Comparison of ENCODE assay signal across 8 cellular contexts in genomic region chrX:1468250-1468772, GRCh38. TPM values are rescaled to one million over a fixed set of nuclear protein-coding genes. Genes with fewer than 3 reads are reported as not detected.
DNase-seq lines count a peak whose midpoint lies in the region; TF ChIP-seq lines count a peak whose summit lies in the region.

No MANE protein-coding gene starts in this region.

- TF ChIP-seq CTCF in GM12873 (IDR thresholded peaks at IDR 0.05; ENCODE audit: insufficient read depth, low read depth, low read length, missing control alignments) (peak; percentile 49), nephron progenitor cell (IDR thresholded peaks at IDR 0.05) (no peak)

- peak; percentile 52 for TF ChIP-seq POLR2A in erythroblast (IDR thresholded peaks at IDR 0.05; ENCODE audit: low read length)

- DNase-seq in H4 (ENCODE audit: low spot score), result peak; percentile 97
- peak; percentile 90 for DNase-seq in NAMALWA (ENCODE audit: low spot score)
- peak; percentile 89 for DNase-seq in activated CD4-positive, alpha-beta memory T cell treated with anti-CD3 and anti-CD28 coated beads, Interleukin-2, amount 10 ng/mL, durations not matched to agents 7 days and 5 days
- peak; percentile 7 to 12 for DNase-seq in erythroblast (lab: John Stamatoyannopoulos, UW)
- peak; percentile 71 for DNase-seq in stimulated activated CD8-positive, alpha-beta memory T cell treated with anti-CD3 and anti-CD28 coated beads, Interleukin-12 subunit alpha, Interleukin-12 subunit beta, amount 100 ng/mL, for 1 hour (ENCODE audit: low read depth)
- no peak for DNase-seq in cortex of kidney (lab: John Stamatoyannopoulos, UW)
- DNase-seq in nephron progenitor cell, result no peak

- CTCF ChIA-PET in activated CD4-positive, alpha-beta memory T cell treated with anti-CD3 and anti-CD28 coated beads, Interleukin-2, amount 10 ng/mL, durations not matched to agents 7 days and 5 days (lab: Charles Lee), result no interaction called here

- H3K4me3 Mint-ChIP-seq in activated CD4-positive, alpha-beta memory T cell treated with anti-CD3 and anti-CD28 coated beads, Interleukin-2, amount 10 ng/mL, durations not matched to agents 7 days and 5 days, result peak overlapping the region; percentile 85
- no peak overlapping the region for H3K4me3 Mint-ChIP-seq in nephron progenitor cell

- POLR2A ChIA-PET in activated CD4-positive, alpha-beta memory T cell treated with anti-CD3 and anti-CD28 coated beads, Interleukin-2, amount 10 ng/mL, durations not matched to agents 7 days and 5 days (lab: Charles Lee), result no interaction called here

- peak overlapping the region; percentile 92 for H3K27ac Mint-ChIP-seq in activated CD4-positive, alpha-beta memory T cell treated with anti-CD3 and anti-CD28 coated beads, Interleukin-2, amount 10 ng/mL, durations not matched to agents 7 days and 5 days
- no peak overlapping the region for H3K27ac Mint-ChIP-seq in nephron progenitor cell

- peaks cover 89% of the 10 kb centered on the region for H3K4me1 Mint-ChIP-seq in activated CD4-positive, alpha-beta memory T cell treated with anti-CD3 and anti-CD28 coated beads, Interleukin-2, amount 10 ng/mL, durations not matched to agents 7 days and 5 days
- peaks cover 10% of the 10 kb centered on the region for H3K4me1 Mint-ChIP-seq in nephron progenitor cell

- no peaks in the 10 kb centered on the region for H3K27me3 Mint-ChIP-seq in activated CD4-positive, alpha-beta memory T cell treated with anti-CD3 and anti-CD28 coated beads, Interleukin-2, amount 10 ng/mL, durations not matched to agents 7 days and 5 days
- H3K27me3 Mint-ChIP-seq in nephron progenitor cell (ENCODE audit: low read depth, poor library complexity), result peaks cover 12% of the 10 kb centered on the region

- peaks cover 89% of the 10 kb centered on the region for H3K36me3 Mint-ChIP-seq in activated CD4-positive, alpha-beta memory T cell treated with anti-CD3 and anti-CD28 coated beads, Interleukin-2, amount 10 ng/mL, durations not matched to agents 7 days and 5 days (ENCODE audit: low read depth)
- no peaks in the 10 kb centered on the region for H3K36me3 Mint-ChIP-seq in nephron progenitor cell (ENCODE audit: low read depth)

- peaks cover 2% of the 10 kb centered on the region for H3K9me3 Mint-ChIP-seq in activated CD4-positive, alpha-beta memory T cell treated with anti-CD3 and anti-CD28 coated beads, Interleukin-2, amount 10 ng/mL, durations not matched to agents 7 days and 5 days
- peaks cover 8% of the 10 kb centered on the region for H3K9me3 Mint-ChIP-seq in nephron progenitor cell

RNA-seq across cellular contexts. Expression of gene ASMTL, which starts 15.6 kb away (rescaled TPM):
- total RNA-seq in H4 (2014; rRNA removed; shearing (Covaris generic)), result 0.72 and 5.0 TPM in 2 replicates
- 10 to 100 TPM; 62.2 to 63.3 TPM for total RNA-seq in activated CD4-positive, alpha-beta memory T cell treated with anti-CD3 and anti-CD28 coated beads, Interleukin-2, amount 10 ng/mL, durations not matched to agents 7 days and 5 days

Comparison
In these comparisons a context has a peak if more than half of its experiments do, and no peak if none do; other contexts are left out.
1. DNase-seq: peak in H4 (single experiment), NAMALWA (single experiment), activated CD4-positive, alpha-beta memory T cell treated with anti-CD3 and anti-CD28 coated beads, Interleukin-2, amount 10 ng/mL, durations not matched to agents 7 days and 5 days (single experiment), erythroblast (2 of 2) and stimulated activated CD8-positive, alpha-beta memory T cell treated with anti-CD3 and anti-CD28 coated beads, Interleukin-12 subunit alpha, Interleukin-12 subunit beta, amount 100 ng/mL, for 1 hour (single experiment); none in cortex of kidney (single experiment) and nephron progenitor cell (single experiment).
2. RNA of gene ASMTL, which starts 15.6 kb away (total RNA-seq): 62.2 to 63.3 TPM in activated CD4-positive, alpha-beta memory T cell treated with anti-CD3 and anti-CD28 coated beads, Interleukin-2, amount 10 ng/mL, durations not matched to agents 7 days and 5 days; 0.72 to 5.0 TPM in H4; every median in the first group is over 10 times any median in the second.